18 cellular contexts compared by ENCODE assay signal in the genomic region with DNA sequence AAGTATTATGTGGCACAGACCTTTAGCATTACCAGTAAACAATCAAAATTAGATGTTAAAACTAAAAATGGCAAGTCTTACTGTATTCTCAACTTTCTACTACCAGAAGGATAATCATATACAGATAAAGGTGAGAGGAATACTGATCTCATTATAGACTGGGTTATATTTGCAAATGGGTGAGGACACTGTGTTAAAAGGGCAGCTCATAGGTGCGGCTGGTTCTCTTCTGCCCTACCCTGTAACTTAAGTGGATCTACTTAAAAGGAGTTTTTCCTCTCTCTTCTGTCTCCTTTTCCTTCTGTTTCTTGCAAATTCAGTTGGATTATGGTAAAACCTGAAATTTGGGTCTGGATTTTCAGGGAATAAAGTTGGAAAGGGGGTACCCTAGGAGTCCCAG.
"Had no signal": no experiment of that assay in that cellular context is flagged by ENCODE, and none has a peak within 500 bp of the region (broad histone marks: within the 10 kb centered on the region; RNA-seq: fewer than 3 reads in every experiment).

No MANE protein-coding gene starts in this region.

- ATAC-seq: WTC11 had no signal

- DNase-seq: activated CD4-positive, alpha-beta memory T cell treated with anti-CD3 and anti-CD28 coated beads for 36 hours; activated CD4-positive, alpha-beta T cell treated with anti-CD3 and anti-CD28 coated beads, Interleukin-2, amount 10 ng/mL, durations not matched to agents 24 days and 14 days; activated CD4-positive, CD25-positive, alpha-beta regulatory T cell treated with anti-CD3 and anti-CD28 coated beads, Interleukin-2, amount 50 U/mL, for 72 hours; activated CD8-positive, alpha-beta memory T cell treated with anti-CD3 and anti-CD28 coated beads for 24 hours; activated gamma-delta T cell treated with Interleukin-2 at 50 U/mL for 16 hours; activated naive CD4-positive, alpha-beta T cell treated with anti-CD3 and anti-CD28 coated beads, Interleukin-2, amount 10 ng/mL, durations not matched to agents 7 days and 5 days; activated naive CD8-positive, alpha-beta T cell treated with anti-CD3 and anti-CD28 coated beads for 36 hours; activated T-cell treated with anti-CD3 and anti-CD28 coated beads, Interleukin-2, amount 50 U/mL, for 48 hours; brain microvascular endothelial cell; Kasumi-1; KBM-7; NCI-H1105 treated with DMSO at 0.1 percent for 48 hours; NCI-H1436 treated with DMSO at 0.1 percent for 48 hours; NCI-H187; NCI-H2081; NCI-H510A treated with DMSO at 0.1 percent for 48 hours; SHP77 treated with DMSO at 0.1 percent for 48 hours had no signal

- H3K27ac ChIP-seq: brain microvascular endothelial cell had no signal

- H3K36me3 ChIP-seq: brain microvascular endothelial cell had no signal

- H3K27me3 ChIP-seq: brain microvascular endothelial cell had no signal
